ENCODE assay signal across 9 cellular contexts in the genomic region with DNA sequence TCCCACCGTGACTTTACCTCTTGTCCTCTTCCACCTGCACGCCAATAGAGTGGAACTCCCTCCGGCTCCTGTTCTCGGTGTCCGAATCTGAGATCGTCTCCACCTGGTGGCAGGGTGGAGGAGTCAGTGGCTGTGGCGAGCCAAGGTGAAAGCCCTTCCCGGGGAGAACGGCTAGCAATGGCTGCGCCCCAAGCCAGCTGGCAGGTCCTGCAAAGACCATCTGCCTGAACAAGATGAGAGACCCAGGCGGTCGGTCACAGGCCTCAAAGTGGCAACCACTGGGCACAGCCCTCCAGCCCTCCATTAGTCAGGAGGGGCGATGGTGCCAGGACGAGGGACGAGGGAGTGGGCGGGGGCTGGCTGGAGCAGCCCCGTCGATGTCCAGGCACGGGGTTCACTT. TPM values are rescaled to one million over a fixed set of nuclear protein-coding genes. Genes with fewer than 3 reads are reported as not detected.
A peak's percentile ranks its signal among the peaks of the same experiment; 100 is the strongest.
DNase-seq lines count a peak whose midpoint lies in the region; ATAC-seq and TF ChIP-seq lines count a peak whose summit lies in the region.
"Had no signal": no experiment of that assay in that cellular context is flagged by ENCODE, and none has a peak within 500 bp of the region (broad histone marks: within the 10 kb centered on the region; RNA-seq: fewer than 3 reads in every experiment).

No MANE protein-coding gene starts in this region.

- H3K9ac ChIP-seq in Karpas-422 (ENCODE audit: low read length) (0 out of 2 replicates have a peak overlapping the region, but pooled peaks have one; percentile 83), colonic mucosa (ENCODE audit: low read depth in 2 of 2, low read length in 2 of 2) (no peak overlapping the region)

- H3K27ac ChIP-seq in Karpas-422 (ENCODE audit: low read length), result no peak overlapping the region; the same call in 1 of the 2 replicates
- H3K27ac ChIP-seq in colonic mucosa, result no peak overlapping the region

- H3K79me2 ChIP-seq in Karpas-422 (ENCODE audit: low read length), result no peaks in the 10 kb centered on the region

- DNase-seq in DMS153 (lab: John Stamatoyannopoulos, UW) (peak; percentile 42), Karpas-422 (no peak), cerebellum (ENCODE audit: low spot score) (peak; percentile 74), colonic mucosa (no peak), NCI-H524 treated with DMSO at 0.1 percent for 48 hours (lab: John Stamatoyannopoulos, UW) (no peak), HUDEP-2 (lab: John Stamatoyannopoulos, UW; ENCODE audit: unreplicated experiment in 76 of 76) (no peak)
- no peak for DNase-seq in natural killer cell treated with Interleukin-12 subunit alpha and Interleukin-12 subunit beta and Interleukin-15 and Interleukin-18, amount 100 ng/mL, for 72 hours (ENCODE audit: low spot score)
- DNase-seq: NCI-H2107 had no signal

- H3K36me3 ChIP-seq in Karpas-422 (ENCODE audit: insufficient read depth, low read length) (peaks cover 15% of the 10 kb centered on the region), colonic mucosa (no peaks in the 10 kb centered on the region)

- H3K4me1 Mint-ChIP-seq in natural killer cell treated with Interleukin-12 subunit alpha and Interleukin-12 subunit beta and Interleukin-15 and Interleukin-18, amount 100 ng/mL, for 72 hours (ENCODE audit: low read depth in 2 of 2), result peaks cover 0 to 7% of the 10 kb centered on the region in 2 donors

- no peaks in the 10 kb centered on the region for H3K9me3 Mint-ChIP-seq in natural killer cell treated with Interleukin-12 subunit alpha and Interleukin-12 subunit beta and Interleukin-15 and Interleukin-18, amount 100 ng/mL, for 72 hours

- no peak for TF ChIP-seq CTCF in colonic mucosa (IDR thresholded peaks at IDR 0.05)

- no peaks in the 10 kb centered on the region for H4K20me1 ChIP-seq in Karpas-422 (ENCODE audit: insufficient read depth, low read depth, low read length)

- H3K4me2 ChIP-seq in Karpas-422 (ENCODE audit: low read depth, low read length, poor library complexity, severe bottlenecking), result peak overlapping the region; percentile 78

- peak overlapping the region; percentile 67 for H3K4me3 ChIP-seq in Karpas-422 (ENCODE audit: low read length)
- no peak overlapping the region for H3K4me3 ChIP-seq in colonic mucosa

- H3K4me1 ChIP-seq in Karpas-422 (ENCODE audit: low read length) (peaks cover 39% of the 10 kb centered on the region), colonic mucosa (no peaks in the 10 kb centered on the region)

- H2AFZ ChIP-seq in Karpas-422 (ENCODE audit: low read length), result no peak overlapping the region

- H3K9me2 ChIP-seq in Karpas-422 (replicated peaks; ENCODE audit: insufficient read depth, low read length), result no peaks in the 10 kb centered on the region

- no peaks in the 10 kb centered on the region for H3K27me3 ChIP-seq in Karpas-422 (ENCODE audit: low read length)
- peaks cover 36% of the 10 kb centered on the region for H3K27me3 ChIP-seq in colonic mucosa

- peak overlapping the region; percentile 64 for H3K4me3 Mint-ChIP-seq in natural killer cell treated with Interleukin-12 subunit alpha and Interleukin-12 subunit beta and Interleukin-15 and Interleukin-18, amount 100 ng/mL, for 72 hours

- H3K36me3 Mint-ChIP-seq in natural killer cell treated with Interleukin-12 subunit alpha and Interleukin-12 subunit beta and Interleukin-15 and Interleukin-18, amount 100 ng/mL, for 72 hours, result no peaks in the 10 kb centered on the region

- H3K9me3 ChIP-seq in Karpas-422 (ENCODE audit: low read length) (0 out of 2 replicates have a peak, but pooled peaks cover 4% of the 10 kb centered on the region), colonic mucosa (no peaks in the 10 kb centered on the region)

- H3K27me3 Mint-ChIP-seq in natural killer cell treated with Interleukin-12 subunit alpha and Interleukin-12 subunit beta and Interleukin-15 and Interleukin-18, amount 100 ng/mL, for 72 hours, result peaks cover 35 to 44% of the 10 kb centered on the region in 2 donors

- intact Hi-C loops in colonic mucosa (cut with DNase I), result no loop called here

- no peak for ATAC-seq in natural killer cell treated with Interleukin-12 subunit alpha and Interleukin-12 subunit beta and Interleukin-15 and Interleukin-18, amount 100 ng/mL, for 72 hours
- no peak for ATAC-seq in GM21529 (IDR thresholded peaks at IDR 0.05; ENCODE audit: unreplicated experiment)

- no peak overlapping the region for H3K27ac Mint-ChIP-seq in natural killer cell treated with Interleukin-12 subunit alpha and Interleukin-12 subunit beta and Interleukin-15 and Interleukin-18, amount 100 ng/mL, for 72 hours

RNA-seq across cellular contexts. Expression of a gene that starts 25.4 kb away (rescaled TPM):
- 25.3 and 33.0 TPM in 2 replicates for total RNA-seq in Karpas-422 (2014; rRNA removed; shearing (Covaris generic); ENCODE audit: low replicate concordance)
- total RNA-seq in cerebellum (14.2 TPM), colonic mucosa (10 to 100 TPM; 49.6 to 55.2 TPM)
- 10 to 100 TPM; 64.4 to 72.7 TPM for total RNA-seq in natural killer cell treated with Interleukin-12 subunit alpha and Interleukin-12 subunit beta and Interleukin-15 and Interleukin-18, amount 100 ng/mL, for 72 hours

RNA-seq across cellular contexts. Expression of a gene that starts 44.5 kb away (rescaled TPM):
- total RNA-seq in Karpas-422 (2014; rRNA removed; shearing (Covaris generic); ENCODE audit: low replicate concordance), result 4.1 and 9.5 TPM in 2 replicates
- total RNA-seq in cerebellum, result 15.5 TPM
- under 1 TPM; 0.71 to 0.73 TPM for total RNA-seq in natural killer cell treated with Interleukin-12 subunit alpha and Interleukin-12 subunit beta and Interleukin-15 and Interleukin-18, amount 100 ng/mL, for 72 hours
- total RNA-seq in colonic mucosa, result under 1 TPM; 0.27 to 0.54 TPM

Comparison
In these comparisons a context has a peak if more than half of its experiments do, and no peak if none do; other contexts are left out.
1. DNase-seq: peak in DMS153 (single experiment) and cerebellum (single experiment); none in Karpas-422 (single experiment), natural killer cell treated with Interleukin-12 subunit alpha and Interleukin-12 subunit beta and Interleukin-15 and Interleukin-18, amount 100 ng/mL, for 72 hours (single experiment), colonic mucosa (single experiment), NCI-H524 treated with DMSO at 0.1 percent for 48 hours (single experiment) and HUDEP-2 (0 of 76).